ENCODE assay signal across 13 cellular contexts in the genomic region with DNA sequence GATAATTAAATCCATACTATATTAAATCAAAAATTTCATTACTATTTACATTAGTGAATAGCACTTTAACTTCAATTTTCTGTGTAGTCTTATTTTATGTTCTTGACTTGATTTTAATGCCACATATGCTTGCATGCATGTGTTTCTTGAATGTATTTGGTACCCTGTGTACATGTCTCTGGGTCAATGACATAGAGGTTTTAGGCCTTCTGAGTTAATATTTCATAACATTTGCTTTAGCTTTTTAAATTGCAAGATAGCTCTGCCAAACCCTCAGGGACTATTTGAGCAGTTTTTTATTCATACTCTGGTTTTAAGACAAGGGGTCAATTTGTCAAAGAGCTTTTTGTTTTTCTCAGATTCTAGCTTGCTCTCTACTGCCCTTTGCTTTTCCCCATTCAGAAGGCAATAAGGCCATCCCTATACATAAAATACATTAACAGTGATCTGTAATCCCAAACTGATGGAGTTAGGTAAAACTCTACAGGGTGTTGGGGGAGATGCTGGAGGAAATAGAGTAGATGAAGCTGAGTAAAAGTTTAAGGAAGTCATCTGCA. TPM values are rescaled to one million over a fixed set of nuclear protein-coding genes. Genes with fewer than 3 reads are reported as not detected.
"Had no signal": no experiment of that assay in that cellular context is flagged by ENCODE, and none has a peak within 500 bp of the region (broad histone marks: within the 10 kb centered on the region; RNA-seq: fewer than 3 reads in every experiment).

No MANE protein-coding gene starts in this region.

- H3K9me3 ChIP-seq: gastrocnemius medialis, prostate gland had no signal

- H3K27me3 Mint-ChIP-seq: activated naive CD8-positive, alpha-beta T cell; stimulated activated naive B cell treated with anti-CD40 and anti-IgM and Interleukin-4, amounts not matched to agents 10 μg/mL and 1 μg/mL and 100 μg/mL, for 72 hours had no signal

- H3K27ac ChIP-seq: gastrocnemius medialis, prostate gland had no signal

- H3K9me3 Mint-ChIP-seq: activated T-cell treated with anti-CD3 and anti-CD28 coated beads, Interleukin-2, amount 50 U/mL, for 4 hours; stimulated activated naive B cell treated with anti-CD40 and anti-IgM and Interleukin-4, amounts not matched to agents 10 μg/mL and 1 μg/mL and 100 μg/mL, for 72 hours had no signal

- ATAC-seq: activated T-cell treated with anti-CD3 and anti-CD28 coated beads, Interleukin-2, amount 50 U/mL, for 4 hours; gastrocnemius medialis; left ventricle myocardium superior; sciatic nerve; stimulated activated naive B cell treated with anti-CD40 and anti-IgM and Interleukin-4, amounts not matched to agents 10 μg/mL and 1 μg/mL and 100 μg/mL, for 72 hours had no signal

- H3K27me3 ChIP-seq: gastrocnemius medialis had no signal

- H3K4me1 ChIP-seq: prostate gland had no signal

- H3K27ac Mint-ChIP-seq: activated naive CD8-positive, alpha-beta T cell; stimulated activated naive B cell treated with anti-CD40 and anti-IgM and Interleukin-4, amounts not matched to agents 10 μg/mL and 1 μg/mL and 100 μg/mL, for 72 hours had no signal

- H3K36me3 ChIP-seq: gastrocnemius medialis, prostate gland had no signal

- H3K4me3 ChIP-seq: gastrocnemius medialis, prostate gland had no signal

- H3K4me3 Mint-ChIP-seq: activated naive CD8-positive, alpha-beta T cell; activated T-cell treated with anti-CD3 and anti-CD28 coated beads, Interleukin-2, amount 50 U/mL, for 4 hours; stimulated activated naive B cell treated with anti-CD40 and anti-IgM and Interleukin-4, amounts not matched to agents 10 μg/mL and 1 μg/mL and 100 μg/mL, for 72 hours had no signal

- H3K36me3 Mint-ChIP-seq: activated naive CD8-positive, alpha-beta T cell had no signal

- DNase-seq: activated CD4-positive, alpha-beta T cell treated with anti-CD3 and anti-CD28 coated beads, Interleukin-2, amount 50 U/mL, for 48 hours; activated CD4-positive, CD25-positive, alpha-beta regulatory T cell treated with anti-CD3 and anti-CD28 coated beads, Interleukin-2, amount 50 U/mL, for 72 hours; activated T-cell treated with anti-CD3 and anti-CD28 coated beads, Interleukin-2, amount 50 U/mL, for 4 hours; effector CD4-positive, alpha-beta T cell; gastrocnemius medialis; left ventricle myocardium superior; stimulated activated CD4-positive, alpha-beta T cell treated with anti-CD3 and anti-CD28 coated beads, Interleukin-2, amount 100 ng/mL, for 24 hours; stimulated activated naive B cell treated with anti-CD40 and anti-IgM and Interleukin-4, amounts not matched to agents 10 μg/mL and 1 μg/mL and 100 μg/mL, for 72 hours; trophoblast cell had no signal

RNA-seq across cellular contexts. Expression of a gene that starts 28.8 kb away (rescaled TPM):
- total RNA-seq: mesenteric fat pad had no signal
